In the genomic region with DNA sequence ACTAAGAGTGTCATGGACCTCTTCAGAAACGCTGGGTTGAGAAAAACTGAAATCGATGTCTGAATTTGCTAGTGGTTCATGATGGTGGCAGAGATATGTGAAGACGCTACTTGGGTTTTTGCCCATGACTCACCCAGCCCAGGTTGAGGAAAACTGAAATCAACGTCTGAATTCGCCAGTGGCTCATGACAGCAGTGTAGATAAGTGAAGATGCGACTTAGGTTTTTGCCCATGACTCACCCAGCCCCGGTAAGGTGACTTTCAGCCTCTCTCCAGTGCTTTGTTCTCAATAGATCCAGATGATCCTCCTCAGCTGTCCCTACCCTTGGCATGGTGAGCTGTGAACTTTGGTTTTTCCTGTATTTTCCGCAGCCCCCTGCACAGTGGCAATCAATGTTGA, we compare ENCODE assay signal across 11 cellular contexts.
DNase-seq lines count a peak whose midpoint lies in the region; ATAC-seq and TF ChIP-seq lines count a peak whose summit lies in the region.
"Had no signal": no experiment of that assay in that cellular context is flagged by ENCODE, and none has a peak within 500 bp of the region (broad histone marks: within the 10 kb centered on the region; RNA-seq: fewer than 3 reads in every experiment).

No MANE protein-coding gene starts in this region.

- intact Hi-C loops in activated CD8-positive, alpha-beta T cell treated with anti-CD3 and anti-CD28 coated beads for 36 hours (cut with micrococcal nuclease): no loop called here

- ATAC-seq in HG02610 (IDR thresholded peaks at IDR 0.05; ENCODE audit: unreplicated experiment): peak; percentile 73
- peak; percentile 95 for ATAC-seq in activated CD8-positive, alpha-beta T cell treated with anti-CD3 and anti-CD28 coated beads for 36 hours
- ATAC-seq: sciatic nerve had no signal

- H3K4me1 Mint-ChIP-seq in activated CD8-positive, alpha-beta T cell treated with anti-CD3 and anti-CD28 coated beads for 36 hours (ENCODE audit: low read depth): peaks cover 10% of the 10 kb centered on the region

- TF ChIP-seq CTCF in activated CD8-positive, alpha-beta T cell treated with anti-CD3 and anti-CD28 coated beads for 36 hours (IDR thresholded peaks at IDR 0.05): no peak

- CTCF ChIA-PET in activated CD8-positive, alpha-beta T cell treated with anti-CD3 and anti-CD28 coated beads for 36 hours (lab: Charles Lee): no interaction called here

- in situ Hi-C loops in ACHN (cut with HindIII; ENCODE audit: low pct_ligation_motif_present, low pct_unique_long_range_greater_than_20kb, low sequenced_read_pairs): no loop called here

- no peaks in the 10 kb centered on the region for H3K9me3 Mint-ChIP-seq in activated CD8-positive, alpha-beta T cell treated with anti-CD3 and anti-CD28 coated beads for 36 hours

- no peaks in the 10 kb centered on the region for H3K36me3 Mint-ChIP-seq in activated CD8-positive, alpha-beta T cell treated with anti-CD3 and anti-CD28 coated beads for 36 hours (ENCODE audit: low read depth)

- H3K4me3 Mint-ChIP-seq in activated CD8-positive, alpha-beta T cell treated with anti-CD3 and anti-CD28 coated beads for 36 hours: no peak overlapping the region

- peak; percentile 29 for DNase-seq in NK-92 treated with Interleukin-12 subunit alpha and Interleukin-12 subunit beta, amount 100 ng/mL, for 24 hours (lab: John Stamatoyannopoulos, UW)
- DNase-seq in NK-92 (lab: John Stamatoyannopoulos, UW; ENCODE audit: unreplicated experiment) (no peak), ACHN (no peak), NCI-H82 (lab: John Stamatoyannopoulos, UW) (no peak), NCI-H69 (lab: John Stamatoyannopoulos, UW) (no peak)
- DNase-seq in activated CD8-positive, alpha-beta T cell treated with anti-CD3 and anti-CD28 coated beads for 36 hours: peak; percentile 70
- DNase-seq in stimulated activated CD4-positive, alpha-beta T cell treated with anti-CD3 and anti-CD28 coated beads, TNF-alpha, amount 100 ng/mL, for 24 hours (ENCODE audit: low read depth in 3 of 3): peak in 2 of 3 experiments; percentile 8 to 53
- DNase-seq: DMS79 treated with DMSO at 0.1 percent for 48 hours, hypothalamus had no signal

- POLR2A ChIA-PET in activated CD8-positive, alpha-beta T cell treated with anti-CD3 and anti-CD28 coated beads for 36 hours (lab: Charles Lee): no interaction called here

- no peak overlapping the region for H3K27ac Mint-ChIP-seq in activated CD8-positive, alpha-beta T cell treated with anti-CD3 and anti-CD28 coated beads for 36 hours

- H3K27me3 Mint-ChIP-seq in activated CD8-positive, alpha-beta T cell treated with anti-CD3 and anti-CD28 coated beads for 36 hours: peaks cover 3% of the 10 kb centered on the region

Comparison
In these comparisons a context has a peak if more than half of its experiments do, and no peak if none do; other contexts are left out.
1. DNase-seq: peak in NK-92 treated with Interleukin-12 subunit alpha and Interleukin-12 subunit beta, amount 100 ng/mL, for 24 hours (single experiment), activated CD8-positive, alpha-beta T cell treated with anti-CD3 and anti-CD28 coated beads for 36 hours (single experiment) and stimulated activated CD4-positive, alpha-beta T cell treated with anti-CD3 and anti-CD28 coated beads, TNF-alpha, amount 100 ng/mL, for 24 hours (2 of 3); none in NK-92 (single experiment), ACHN (single experiment), NCI-H82 (single experiment) and NCI-H69 (single experiment).